ENCODE assay signal across 1 cellular context in genomic region chr10:87408280-87408573, GRCh38.
TF ChIP-seq lines count a peak whose summit lies in the region.

No MANE protein-coding gene starts in this region.

TF ChIP-seq in H1, 55 proteins besides CTCF, POLR2A, EP300 and RAD21:
- TF ChIP-seq E2F6 (IDR thresholded peaks at IDR 0.05) = 0 out of 2 replicates have a peak, but pooled peaks have one; percentile 20
